1 cellular context compared by ENCODE assay signal in genomic region chr18:74610216-74610615, GRCh38.
TF ChIP-seq lines count a peak whose summit lies in the region.

No MANE protein-coding gene starts in this region.

TF ChIP-seq in GM12878, 131 proteins besides CTCF, POLR2A, EP300 and RAD21 (continued from another document):
- TF ChIP-seq MTA3 (IDR thresholded peaks at IDR 0.05; ENCODE audit: borderline replicate concordance, low read length), result 0 out of 2 replicates have a peak, but pooled peaks have one; percentile 25
- 0 out of 2 replicates have a peak, but pooled peaks have one; percentile 38 for TF ChIP-seq PAX5 (IDR thresholded peaks at IDR 0.05; ENCODE audit: borderline replicate concordance, low read depth, low read length)
- TF ChIP-seq ATF3 (IDR thresholded peaks at IDR 0.05; ENCODE audit: borderline replicate concordance, extremely low read depth, low read depth, low read length), result no peak
- TF ChIP-seq TBL1XR1 (IDR thresholded peaks at IDR 0.05; ENCODE audit: low read depth, low read length), result no peak
- TF ChIP-seq BCL11A (IDR thresholded peaks at IDR 0.05; ENCODE audit: low read depth, low read length), result peak; percentile 70
- TF ChIP-seq IKZF2 (IDR thresholded peaks at IDR 0.05), result peak; percentile 21 to 32; a peak in 2 of 4 replicates
TF ChIP-seq in GM12878: peak in this region for 10.
